ENCODE assay signal across 27 cellular contexts in the genomic region with DNA sequence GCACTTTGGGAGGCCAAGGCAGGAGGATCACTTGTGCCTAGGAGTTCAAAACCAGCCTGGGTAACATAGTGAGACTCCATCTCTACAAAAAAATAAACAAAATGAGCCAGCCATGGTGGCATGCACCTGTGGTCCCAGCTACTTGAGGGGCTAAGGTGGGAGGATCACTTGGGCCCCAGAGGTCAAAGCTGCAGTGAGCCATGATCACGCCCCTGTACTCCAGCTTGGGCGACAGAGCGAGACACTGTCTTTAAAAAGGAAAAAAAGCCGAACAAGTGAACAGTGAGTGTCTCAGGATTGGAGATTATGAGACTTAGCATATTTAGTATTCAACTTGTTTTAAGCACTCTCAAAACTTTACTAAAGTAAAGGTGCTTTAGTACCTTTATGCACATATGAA. TPM values are rescaled to one million over a fixed set of nuclear protein-coding genes. Genes with fewer than 3 reads are reported as not detected.
"Had no signal": no experiment of that assay in that cellular context is flagged by ENCODE, and none has a peak within 500 bp of the region (broad histone marks: within the 10 kb centered on the region; RNA-seq: fewer than 3 reads in every experiment).

No MANE protein-coding gene starts in this region.

- H3K27ac ChIP-seq: heart right ventricle, upper lobe of left lung, VCaP had no signal

- H3K4me1 ChIP-seq: heart right ventricle, upper lobe of left lung had no signal

- H3K9me3 ChIP-seq: heart right ventricle, mucosa of descending colon, upper lobe of left lung had no signal

- H3K4me3 Mint-ChIP-seq: activated CD4-positive, alpha-beta T cell treated with anti-CD3 and anti-CD28 coated beads, Interleukin-2, amount 10 ng/mL, durations not matched to agents 7 days and 5 days; activated CD8-positive, alpha-beta memory T cell treated with anti-CD3 and anti-CD28 coated beads, Interleukin-2, amount 10 ng/mL, durations not matched to agents 7 days and 5 days; activated CD8-positive, alpha-beta T cell treated with anti-CD3 and anti-CD28 coated beads for 36 hours; activated naive CD4-positive, alpha-beta T cell treated with anti-CD3 and anti-CD28 coated beads, Interleukin-2, amount 50 U/mL, for 24 hours; activated T-helper 1 cell treated with anti-CD3 and anti-CD28 coated beads, Interleukin-12 subunit alpha, Interleukin-12 subunit beta, Interleukin-2, Interleukin-4 antibody, amounts not matched to agents 30 ng/mL and 10 ng/mL and 1 ng/mL, durations not matched to agents 14 hours and 24 hours and 36 hours; dendritic cell treated with granulocyte-macrophage colony-stimulating factor and Interleukin-4, amounts not matched to agents 40 ng/mL and 50 ng/mL, for 4 days; T-helper 2 cell treated with Interferon-gamma antibody and Interleukin-4, amounts not matched to agents 5 μg/mL and 100 μg/mL, for 36 hours had no signal

- H3K36me3 Mint-ChIP-seq: activated CD8-positive, alpha-beta memory T cell treated with anti-CD3 and anti-CD28 coated beads, Interleukin-2, amount 10 ng/mL, durations not matched to agents 7 days and 5 days; activated naive CD4-positive, alpha-beta T cell treated with anti-CD3 and anti-CD28 coated beads, Interleukin-2, amount 50 U/mL, for 24 hours; brain had no signal

- H3K27me3 ChIP-seq: upper lobe of left lung had no signal

- ATAC-seq: activated CD8-positive, alpha-beta memory T cell treated with anti-CD3 and anti-CD28 coated beads, Interleukin-2, amount 10 ng/mL, durations not matched to agents 7 days and 5 days; activated CD8-positive, alpha-beta T cell treated with anti-CD3 and anti-CD28 coated beads for 36 hours; heart right ventricle; left ventricle myocardium superior; sciatic nerve had no signal

- DNase-seq: activated CD4-positive, alpha-beta T cell treated with anti-CD3 and anti-CD28 coated beads, Interleukin-2, amount 10 ng/mL, durations not matched to agents 7 days and 5 days; activated CD4-positive, CD25-positive, alpha-beta regulatory T cell treated with anti-CD3 and anti-CD28 coated beads, Interleukin-2, amount 50 U/mL, for 72 hours; activated CD8-positive, alpha-beta memory T cell treated with anti-CD3 and anti-CD28 coated beads, Interleukin-2, amount 10 ng/mL, durations not matched to agents 7 days and 5 days; activated CD8-positive, alpha-beta T cell treated with anti-CD3 and anti-CD28 coated beads for 36 hours; activated gamma-delta T cell treated with Interleukin-2 at 50 U/mL for 16 hours; activated T-cell treated with anti-CD3 and anti-CD28 coated beads for 4 hours; aorta; effector CD4-positive, alpha-beta T cell; heart right ventricle; kidney; left ventricle myocardium superior; mucosa of descending colon; occipital lobe; stimulated activated CD4-positive, alpha-beta T cell treated with anti-CD3 and anti-CD28 coated beads, Interleukin-15, amount 100 ng/mL, for 24 hours; stimulated activated CD8-positive, alpha-beta memory T cell treated with anti-CD3 and anti-CD28 coated beads, Interleukin-4, amount 100 ng/mL, for 48 hours; stimulated activated naive CD4-positive, alpha-beta T cell treated with Interleukin-2 at 50 U/mL for 16 hours; upper lobe of left lung had no signal

- H3K4me3 ChIP-seq: heart right ventricle, mucosa of descending colon, upper lobe of left lung had no signal

- H3K27me3 Mint-ChIP-seq: activated CD4-positive, alpha-beta T cell treated with anti-CD3 and anti-CD28 coated beads, Interleukin-2, amount 10 ng/mL, durations not matched to agents 7 days and 5 days; activated CD8-positive, alpha-beta T cell treated with anti-CD3 and anti-CD28 coated beads for 36 hours; activated naive CD4-positive, alpha-beta T cell treated with anti-CD3 and anti-CD28 coated beads, Interleukin-2, amount 50 U/mL, for 24 hours; dendritic cell treated with granulocyte-macrophage colony-stimulating factor and Interleukin-4, amounts not matched to agents 40 ng/mL and 50 ng/mL, for 4 days had no signal

- H3K9me3 Mint-ChIP-seq: activated CD4-positive, alpha-beta T cell treated with anti-CD3 and anti-CD28 coated beads, Interleukin-2, amount 10 ng/mL, durations not matched to agents 7 days and 5 days; activated CD8-positive, alpha-beta T cell treated with anti-CD3 and anti-CD28 coated beads for 36 hours; activated naive CD4-positive, alpha-beta T cell treated with anti-CD3 and anti-CD28 coated beads, Interleukin-2, amount 50 U/mL, for 24 hours; activated T-helper 1 cell treated with anti-CD3 and anti-CD28 coated beads, Interleukin-12 subunit alpha, Interleukin-12 subunit beta, Interleukin-2, Interleukin-4 antibody, amounts not matched to agents 30 ng/mL and 10 ng/mL and 1 ng/mL, durations not matched to agents 14 hours and 24 hours and 36 hours; brain; dendritic cell treated with granulocyte-macrophage colony-stimulating factor and Interleukin-4, amounts not matched to agents 40 ng/mL and 50 ng/mL, for 4 days; T-helper 2 cell treated with Interferon-gamma antibody and Interleukin-4, amounts not matched to agents 5 μg/mL and 100 μg/mL, for 36 hours had no signal

- H3K27ac Mint-ChIP-seq: activated CD4-positive, alpha-beta T cell treated with anti-CD3 and anti-CD28 coated beads, Interleukin-2, amount 10 ng/mL, durations not matched to agents 7 days and 5 days; activated CD8-positive, alpha-beta memory T cell treated with anti-CD3 and anti-CD28 coated beads, Interleukin-2, amount 10 ng/mL, durations not matched to agents 7 days and 5 days; activated CD8-positive, alpha-beta T cell treated with anti-CD3 and anti-CD28 coated beads for 36 hours; activated naive CD4-positive, alpha-beta T cell treated with anti-CD3 and anti-CD28 coated beads, Interleukin-2, amount 50 U/mL, for 24 hours; activated T-helper 1 cell treated with anti-CD3 and anti-CD28 coated beads, Interleukin-12 subunit alpha, Interleukin-12 subunit beta, Interleukin-2, Interleukin-4 antibody, amounts not matched to agents 30 ng/mL and 10 ng/mL and 1 ng/mL, durations not matched to agents 14 hours and 24 hours and 36 hours; dendritic cell treated with granulocyte-macrophage colony-stimulating factor and Interleukin-4, amounts not matched to agents 40 ng/mL and 50 ng/mL, for 4 days; T-helper 2 cell treated with Interferon-gamma antibody and Interleukin-4, amounts not matched to agents 5 μg/mL and 100 μg/mL, for 36 hours had no signal

- H3K4me1 Mint-ChIP-seq: activated CD4-positive, alpha-beta T cell treated with anti-CD3 and anti-CD28 coated beads, Interleukin-2, amount 10 ng/mL, durations not matched to agents 7 days and 5 days; activated CD8-positive, alpha-beta memory T cell treated with anti-CD3 and anti-CD28 coated beads, Interleukin-2, amount 10 ng/mL, durations not matched to agents 7 days and 5 days; activated naive CD4-positive, alpha-beta T cell treated with anti-CD3 and anti-CD28 coated beads, Interleukin-2, amount 50 U/mL, for 24 hours; brain had no signal

- H3K36me3 ChIP-seq: heart right ventricle, upper lobe of left lung had no signal

RNA-seq across cellular contexts. Expression of gene BLNK, which starts 28.1 kb away (rescaled TPM):
- total RNA-seq: activated CD4-positive, alpha-beta T cell treated with anti-CD3 and anti-CD28 coated beads, Interleukin-2, amount 10 ng/mL, durations not matched to agents 7 days and 5 days; activated CD8-positive, alpha-beta memory T cell treated with anti-CD3 and anti-CD28 coated beads, Interleukin-2, amount 10 ng/mL, durations not matched to agents 7 days and 5 days; activated T-helper 1 cell treated with anti-CD3 and anti-CD28 coated beads, Interleukin-12 subunit alpha, Interleukin-12 subunit beta, Interleukin-2, Interleukin-4 antibody, amounts not matched to agents 30 ng/mL and 10 ng/mL and 1 ng/mL, durations not matched to agents 14 hours and 24 hours and 36 hours; chondrocyte; fibroblast of villous mesenchyme had no signal
- polyA plus RNA-seq: neural cell had no signal
